In the genomic region with DNA sequence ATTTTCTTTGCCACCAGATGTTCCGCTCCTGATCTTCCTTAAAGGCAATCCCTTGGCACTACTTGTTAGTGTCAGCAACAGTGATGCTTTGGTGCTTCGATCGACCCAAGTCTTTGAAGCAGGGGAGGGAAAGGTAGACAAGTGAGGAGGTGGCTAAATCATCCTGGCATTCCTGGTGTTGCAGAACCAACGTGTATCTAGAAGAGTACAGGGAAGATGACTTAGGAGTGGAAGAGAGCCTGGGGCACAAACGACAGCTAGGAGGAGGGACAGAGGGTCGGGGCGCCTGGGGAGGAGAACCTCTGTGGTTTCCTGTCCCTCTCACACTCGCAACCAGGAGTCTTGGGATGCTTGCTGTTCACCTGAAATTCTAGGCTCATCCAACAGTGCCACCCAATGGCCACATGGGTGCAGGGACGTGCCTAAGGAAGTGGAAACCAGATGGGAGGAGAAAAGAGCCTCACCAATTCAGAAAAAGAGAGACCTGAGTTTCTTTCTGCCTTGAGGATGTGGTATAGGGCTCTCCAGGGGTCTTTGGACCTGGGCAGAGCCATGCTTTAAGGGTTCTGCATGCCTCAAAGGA, we compare ENCODE assay signal across 8 cellular contexts.
DNase-seq lines count a peak whose midpoint lies in the region; ATAC-seq lines count a peak whose summit lies in the region.

No MANE protein-coding gene starts in this region.

- H3K9me3 Mint-ChIP-seq in activated T-cell treated with anti-CD3 and anti-CD28 coated beads, Interleukin-2, amount 50 U/mL, for 24 hours, result no peaks in the 10 kb centered on the region

- H3K4me1 Mint-ChIP-seq in activated T-cell treated with anti-CD3 and anti-CD28 coated beads, Interleukin-2, amount 50 U/mL, for 24 hours (ENCODE audit: low read depth), result peaks cover 28% of the 10 kb centered on the region

- H3K36me3 Mint-ChIP-seq in activated T-cell treated with anti-CD3 and anti-CD28 coated beads, Interleukin-2, amount 50 U/mL, for 24 hours (ENCODE audit: low read depth), result no peaks in the 10 kb centered on the region

- ATAC-seq in HG03039 (IDR thresholded peaks at IDR 0.05; ENCODE audit: unreplicated experiment) (no peak), GM18907 (IDR thresholded peaks at IDR 0.05; ENCODE audit: unreplicated experiment) (no peak)

- DNase-seq in COLO829 (ENCODE audit: low spot score), result peak; percentile 72
- peak; percentile 67 for DNase-seq in HPDE6-E6E7 (ENCODE audit: extremely low spot score)
- peak; percentile 77 for DNase-seq in NCI-H774 (lab: John Stamatoyannopoulos, UW)
- peak; percentile 66 for DNase-seq in activated T-cell treated with anti-CD3 and anti-CD28 coated beads, Interleukin-2, amount 50 U/mL, for 24 hours
- peak; percentile 36 for DNase-seq in fibroblast of the conjunctiva (ENCODE audit: low read depth)
- peak in 51 of 56 donors; percentile 29 to 93 (median 72) for DNase-seq in nucleus accumbens (lab: John Stamatoyannopoulos, UW)

- no peak overlapping the region for H3K27ac Mint-ChIP-seq in activated T-cell treated with anti-CD3 and anti-CD28 coated beads, Interleukin-2, amount 50 U/mL, for 24 hours

- no peaks in the 10 kb centered on the region for H3K27me3 Mint-ChIP-seq in activated T-cell treated with anti-CD3 and anti-CD28 coated beads, Interleukin-2, amount 50 U/mL, for 24 hours

- H3K4me3 Mint-ChIP-seq in activated T-cell treated with anti-CD3 and anti-CD28 coated beads, Interleukin-2, amount 50 U/mL, for 24 hours, result no peak overlapping the region
